7 cellular contexts compared by ENCODE assay signal in the genomic region with DNA sequence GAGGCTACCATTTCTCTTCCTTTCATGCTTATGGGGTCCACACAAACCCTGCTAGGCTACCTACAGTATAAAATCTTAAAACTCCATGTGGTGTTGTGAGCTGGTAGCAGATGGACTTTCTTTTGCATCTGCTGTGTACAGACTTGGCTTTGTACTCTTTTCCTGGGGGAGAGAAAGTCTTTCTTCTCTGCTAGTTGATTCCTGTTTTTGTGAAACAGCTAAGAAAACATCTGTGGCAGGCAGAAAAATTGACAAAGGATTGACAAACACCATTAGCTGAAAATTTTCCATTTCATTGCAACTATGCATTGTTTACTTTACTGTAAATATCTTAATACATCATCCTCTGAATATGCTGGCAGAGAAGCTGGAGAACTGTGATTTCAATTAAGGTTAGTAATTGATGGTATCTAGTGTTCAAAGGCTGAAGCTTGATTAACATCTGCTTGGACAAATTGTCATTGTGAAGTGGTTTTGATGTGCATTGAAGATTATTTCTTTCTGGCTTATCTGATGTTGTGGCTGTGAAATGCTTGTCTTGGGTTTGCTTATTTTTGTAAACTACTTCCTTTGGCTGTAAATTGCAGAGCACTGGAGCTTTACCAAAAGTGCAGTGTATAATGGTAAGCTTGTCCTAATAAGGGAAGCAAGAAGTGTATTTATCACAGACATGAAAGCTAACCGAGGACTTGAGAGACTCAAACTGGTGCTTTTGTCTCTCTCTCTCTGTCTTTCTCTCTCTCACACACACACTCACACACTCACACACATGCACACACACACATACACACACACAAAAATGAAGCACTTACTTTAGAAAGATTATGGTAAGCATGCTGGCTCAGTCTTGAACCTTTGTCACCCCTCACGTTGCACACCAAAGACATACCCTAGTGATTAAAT. TPM values are rescaled to one million over a fixed set of nuclear protein-coding genes. Genes with fewer than 3 reads are reported as not detected.
A peak's percentile ranks its signal among the peaks of the same experiment; 100 is the strongest.
DNase-seq lines count a peak whose midpoint lies in the region; TF ChIP-seq lines count a peak whose summit lies in the region.

A gene (plus strand): TSS at position 665 of the 903 bp plus-strand sequence. CDS start 11,697 bp downstream, outside the sequence.

- DNase-seq in NCI-H1105 treated with DMSO at 0.1 percent for 48 hours (lab: John Stamatoyannopoulos, UW) (peak; percentile 89), amniotic epithelial cell (ENCODE audit: low read depth) (peak; percentile 17), left kidney (ENCODE audit: low read depth, low spot score) (peak; percentile 60), type B pancreatic cell (ENCODE audit: extremely low spot score, unreplicated experiment) (no peak), middle frontal gyrus (ENCODE audit: extremely low spot score, low spot score) (no peak), nucleus accumbens (lab: John Stamatoyannopoulos, UW) (no peak)
- no peak for DNase-seq in activated CD4-positive, alpha-beta T cell treated with anti-CD3 and anti-CD28 coated beads, Interleukin-2, amount 10 ng/mL, durations not matched to agents 24 days and 14 days

- no peak within 1 kb of the TSS for H3K4me3 Mint-ChIP-seq in type B pancreatic cell
- no peak within 1 kb of the TSS for H3K4me3 Mint-ChIP-seq in activated CD4-positive, alpha-beta T cell treated with anti-CD3 and anti-CD28 coated beads, Interleukin-2, amount 10 ng/mL, durations not matched to agents 24 days and 14 days

- no peak for TF ChIP-seq CTCF in type B pancreatic cell (conservative IDR thresholded peaks at IDR 0.05)

- H3K4me1 Mint-ChIP-seq in type B pancreatic cell (ENCODE audit: unreplicated experiment): peaks cover 28% of the 10 kb centered on the region
- no peaks in the 10 kb centered on the region for H3K4me1 Mint-ChIP-seq in activated CD4-positive, alpha-beta T cell treated with anti-CD3 and anti-CD28 coated beads, Interleukin-2, amount 10 ng/mL, durations not matched to agents 24 days and 14 days

- no peaks in the 10 kb centered on the region for H3K36me3 Mint-ChIP-seq in type B pancreatic cell
- no peaks in the 10 kb centered on the region for H3K36me3 Mint-ChIP-seq in activated CD4-positive, alpha-beta T cell treated with anti-CD3 and anti-CD28 coated beads, Interleukin-2, amount 10 ng/mL, durations not matched to agents 24 days and 14 days (ENCODE audit: low read depth)

- H3K27ac Mint-ChIP-seq in type B pancreatic cell: no peak within 1 kb of the TSS
- no peak within 1 kb of the TSS for H3K27ac Mint-ChIP-seq in activated CD4-positive, alpha-beta T cell treated with anti-CD3 and anti-CD28 coated beads, Interleukin-2, amount 10 ng/mL, durations not matched to agents 24 days and 14 days

- no peaks in the 10 kb centered on the region for H3K9me3 Mint-ChIP-seq in type B pancreatic cell
- H3K9me3 Mint-ChIP-seq in activated CD4-positive, alpha-beta T cell treated with anti-CD3 and anti-CD28 coated beads, Interleukin-2, amount 10 ng/mL, durations not matched to agents 24 days and 14 days: no peaks in the 10 kb centered on the region

- peaks cover 25% of the 10 kb centered on the region for H3K27me3 Mint-ChIP-seq in type B pancreatic cell
- no peaks in the 10 kb centered on the region for H3K27me3 Mint-ChIP-seq in activated CD4-positive, alpha-beta T cell treated with anti-CD3 and anti-CD28 coated beads, Interleukin-2, amount 10 ng/mL, durations not matched to agents 24 days and 14 days

- intact Hi-C loops in activated CD4-positive, alpha-beta T cell treated with anti-CD3 and anti-CD28 coated beads, Interleukin-2, amount 10 ng/mL, durations not matched to agents 24 days and 14 days (cut with micrococcal nuclease): loop anchor here (10.0 kb wide), 1 partner anchor 330 kb away; no protein-coding TSS in a partner anchor

RNA-seq across cellular contexts. Expression of the gene that starts here (rescaled TPM):
- total RNA-seq in type B pancreatic cell (ENCODE audit: low replicate concordance): 3.4 and 24.0 TPM in 2 replicates
- 0.02 and 0.05 TPM in 2 replicates for total RNA-seq in activated CD4-positive, alpha-beta T cell treated with anti-CD3 and anti-CD28 coated beads, Interleukin-2, amount 10 ng/mL, durations not matched to agents 24 days and 14 days

Comparison
In these comparisons a context has a peak if more than half of its experiments do, and no peak if none do; other contexts are left out.
1. DNase-seq: peak in NCI-H1105 treated with DMSO at 0.1 percent for 48 hours (single experiment), amniotic epithelial cell (single experiment) and left kidney (single experiment); none in type B pancreatic cell (single experiment), middle frontal gyrus (single experiment), activated CD4-positive, alpha-beta T cell treated with anti-CD3 and anti-CD28 coated beads, Interleukin-2, amount 10 ng/mL, durations not matched to agents 24 days and 14 days (single experiment) and nucleus accumbens (0 of 56).